In genomic region chr13:59750860-59751259, GRCh38 we compare ENCODE assay signal across 8 cellular contexts.
DNase-seq lines count a peak whose midpoint lies in the region; FAIRE-seq lines count a peak whose summit lies in the region.
"Had no signal": no experiment of that assay in that cellular context is flagged by ENCODE, and none has a peak within 500 bp of the region (broad histone marks: within the 10 kb centered on the region; RNA-seq: fewer than 3 reads in every experiment).

No MANE protein-coding gene starts in this region.

- H3K4me1 ChIP-seq in iPS-18a (ENCODE audit: control insufficient read depth, low read depth, low read length) (peaks cover 26% of the 10 kb centered on the region), stomach smooth muscle (ENCODE audit: control insufficient read depth, insufficient read depth, low read length) (no peaks in the 10 kb centered on the region)

- peak overlapping the region; percentile 75 for H3K9ac ChIP-seq in iPS-18a (ENCODE audit: low read length)
- no peak overlapping the region for H3K9ac ChIP-seq in stomach smooth muscle (ENCODE audit: low read length in 2 of 2)

- H3K27ac ChIP-seq in iPS-18a (ENCODE audit: low read length) (peak overlapping the region; percentile 89), stomach smooth muscle (ENCODE audit: low read length) (no peak overlapping the region)

- DNase-seq in NCI-H1417 (lab: John Stamatoyannopoulos, UW) (peak in 2 of 3 experiments; percentile 90 to 92), brain pericyte (ENCODE audit: low read depth, low spot score) (peak; percentile 36), HTR-8/SVneo (ENCODE audit: insufficient read length, low spot score) (no peak), DMS53 (lab: John Stamatoyannopoulos, UW) (no peak)
- no peak for DNase-seq in stimulated activated CD4-positive, alpha-beta T cell treated with anti-CD3 and anti-CD28 coated beads, Interleukin-2, amount 100 ng/mL, for 48 hours
- DNase-seq: activated T-cell treated with anti-CD3 and anti-CD28 coated beads, Interleukin-2, amount 50 U/mL, for 4 hours had no signal

- FAIRE-seq in HTR-8/SVneo (lab: Jason Lieb, UNC) = no peak

- peak overlapping the region; percentile 50 for H3K4me3 ChIP-seq in iPS-18a (ENCODE audit: low read length)
- H3K4me3 ChIP-seq in stomach smooth muscle (ENCODE audit: low read length in 2 of 2) = peak overlapping the region; percentile 52 to 60

- H3K36me3 ChIP-seq in iPS-18a (ENCODE audit: control insufficient read depth, low read depth, low read length) (no peaks in the 10 kb centered on the region), stomach smooth muscle (ENCODE audit: control insufficient read depth in 2 of 2, insufficient read depth in 2 of 2, low read length in 2 of 2) (no peaks in the 10 kb centered on the region)

- no peaks in the 10 kb centered on the region for H3K27me3 ChIP-seq in iPS-18a (ENCODE audit: control insufficient read depth, insufficient read depth, low read length)
- no peaks in the 10 kb centered on the region for H3K27me3 ChIP-seq in stomach smooth muscle (ENCODE audit: control insufficient read depth in 1 of 2, insufficient read depth in 2 of 2, low read length in 2 of 2)

- H3K9me3 ChIP-seq in iPS-18a (ENCODE audit: control insufficient read depth, low read depth, low read length) (no peaks in the 10 kb centered on the region), stomach smooth muscle (ENCODE audit: control insufficient read depth in 2 of 2, low read length in 2 of 2) (no peaks in the 10 kb centered on the region)

Comparison
In these comparisons a context has a peak if more than half of its experiments do, and no peak if none do; other contexts are left out.
1. DNase-seq: peak in NCI-H1417 (2 of 3) and brain pericyte (single experiment); none in HTR-8/SVneo (single experiment), stimulated activated CD4-positive, alpha-beta T cell treated with anti-CD3 and anti-CD28 coated beads, Interleukin-2, amount 100 ng/mL, for 48 hours (0 of 2) and DMS53 (single experiment).